In the genomic region with DNA sequence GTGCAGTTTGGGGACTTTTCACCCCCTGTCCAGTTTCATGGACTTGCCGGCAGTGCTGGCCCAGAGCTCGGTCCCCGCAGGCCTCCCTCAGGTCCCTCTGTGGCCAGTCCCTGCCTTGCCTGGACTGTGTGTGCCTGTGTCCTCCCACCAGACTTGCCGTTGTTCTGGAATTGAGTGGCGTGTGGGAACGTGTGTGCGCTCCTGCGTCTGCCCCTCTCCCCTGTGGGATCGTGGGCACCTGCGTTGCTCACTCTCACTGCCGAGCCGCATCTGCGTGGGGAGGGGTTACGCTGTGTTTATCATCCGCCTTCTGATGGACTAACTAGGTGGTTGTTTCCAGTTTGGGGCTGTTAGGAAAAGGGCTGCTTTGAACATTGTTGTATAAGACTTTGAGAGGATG, we compare ENCODE assay signal across 17 cellular contexts. TPM values are rescaled to one million over a fixed set of nuclear protein-coding genes. Genes with fewer than 3 reads are reported as not detected.
DNase-seq lines count a peak whose midpoint lies in the region; ATAC-seq, FAIRE-seq and TF ChIP-seq lines count a peak whose summit lies in the region.
"Had no signal": no experiment of that assay in that cellular context is flagged by ENCODE, and none has a peak within 500 bp of the region (broad histone marks: within the 10 kb centered on the region; RNA-seq: fewer than 3 reads in every experiment).

No MANE protein-coding gene starts in this region.

- H3K36me3 ChIP-seq in skeletal muscle tissue (ENCODE audit: control insufficient read depth in 3 of 3, insufficient read depth in 3 of 3, low read length in 3 of 3): peaks cover 9 to 11% (median 9%) of the 10 kb centered on the region in 3 donors

- H3K4me1 Mint-ChIP-seq in WTC11: peaks cover 2% of the 10 kb centered on the region; the same call in 1 of the 2 replicates

- no peak overlapping the region for H3K27ac ChIP-seq in skeletal muscle tissue (ENCODE audit: low read depth, low read length)

- ATAC-seq in WTC11 (no peak; the same call in 1 of the 2 replicates), left ventricle myocardium superior (peak; percentile 21), omental fat pad (ENCODE audit: low FRiP score) (no peak)
- ATAC-seq: HCT116; naive thymus-derived CD8-positive, alpha-beta T cell had no signal

- no peaks in the 10 kb centered on the region for H3K27me3 Mint-ChIP-seq in WTC11 (ENCODE audit: low read depth)
- H3K27me3 Mint-ChIP-seq: naive thymus-derived CD8-positive, alpha-beta T cell had no signal

- no peaks in the 10 kb centered on the region for H3K9me3 ChIP-seq in skeletal muscle tissue (ENCODE audit: control insufficient read depth in 3 of 3, low read length in 3 of 3)
- H3K9me3 ChIP-seq: stomach had no signal

- peak overlapping the region; percentile 97 for H3K27ac Mint-ChIP-seq in WTC11

- H3K36me3 Mint-ChIP-seq in WTC11: peaks cover 18% of the 10 kb centered on the region

- H3K4me3 ChIP-seq in skeletal muscle tissue (ENCODE audit: low read length in 3 of 3): no peak overlapping the region
- H3K4me3 ChIP-seq: stomach had no signal

- H3K4me3 Mint-ChIP-seq in WTC11: no peak overlapping the region
- H3K4me3 Mint-ChIP-seq: naive thymus-derived CD8-positive, alpha-beta T cell had no signal

- FAIRE-seq in GM19239 (lab: Jason Lieb, UNC): no peak
- FAIRE-seq: endometrium, keratinocyte, small intestine had no signal

- H3K27me3 ChIP-seq in skeletal muscle tissue (ENCODE audit: control insufficient read depth in 3 of 3, insufficient read depth in 3 of 3, low read length in 3 of 3): no peaks in the 10 kb centered on the region
- H3K27me3 ChIP-seq: stomach had no signal

- TF ChIP-seq CTCF in WTC11 (IDR thresholded peaks at IDR 0.05): no peak
- TF ChIP-seq CTCF in omental fat pad (IDR thresholded peaks at IDR 0.05): no peak

- DNase-seq in NCI-H2107 treated with DMSO at 0.1 percent for 48 hours (lab: John Stamatoyannopoulos, UW; ENCODE audit: unreplicated experiment) (peak; percentile 7), NCI-H2107 (lab: John Stamatoyannopoulos, UW) (no peak), WTC11 (ENCODE audit: low spot score) (no peak), left ventricle myocardium superior (no peak), GM19239 (ENCODE audit: insufficient read length, low spot score) (no peak), HPDE6-E6E7 (ENCODE audit: extremely low spot score) (no peak), omental fat pad (ENCODE audit: low spot score) (no peak)
- DNase-seq: Calu3; naive thymus-derived CD8-positive, alpha-beta T cell; NCI-H2029; NCI-H82; small intestine; stomach had no signal

- H3K9ac ChIP-seq in skeletal muscle tissue (ENCODE audit: low read depth in 1 of 3, low read length in 3 of 3): peak overlapping the region in 2 of 3 donors; percentile 23 to 50

- no peaks in the 10 kb centered on the region for H3K9me3 Mint-ChIP-seq in WTC11
- H3K9me3 Mint-ChIP-seq: naive thymus-derived CD8-positive, alpha-beta T cell had no signal

- intact Hi-C loops in left ventricle myocardium superior (cut with micrococcal nuclease): no loop called here

- peaks cover 9 to 13% (median 9%) of the 10 kb centered on the region in 3 donors for H3K4me1 ChIP-seq in skeletal muscle tissue (ENCODE audit: control insufficient read depth in 3 of 3, insufficient read depth in 3 of 3, low read length in 3 of 3)

- CTCF ChIA-PET in WTC11 (lab: Charles Lee): interaction anchor here (1.6 kb wide), 1 partner anchor 43 kb away, joined by 3 read pairs; no protein-coding TSS in a partner anchor

- POLR2A ChIA-PET in WTC11 (lab: Charles Lee): no interaction called here

TF ChIP-seq in WTC11, 78 proteins besides CTCF, POLR2A, EP300 and RAD21:
- TF ChIP-seq SOX15 (CRISPR knock-in tag; IDR thresholded peaks at IDR 0.05) (no peak), ZNF121 (CRISPR knock-in tag; IDR thresholded peaks at IDR 0.05) (no peak), GABPB1 (CRISPR knock-in tag; IDR thresholded peaks at IDR 0.05) (no peak), FOXK1 (CRISPR knock-in tag; IDR thresholded peaks at IDR 0.05) (no peak), PRRX2 (CRISPR knock-in tag; IDR thresholded peaks at IDR 0.05) (no peak), NFYB (CRISPR knock-in tag; conservative IDR thresholded peaks at IDR 0.05; ENCODE audit: low read depth) (no peak), GRHL2 (CRISPR knock-in tag; IDR thresholded peaks at IDR 0.05; ENCODE audit: insufficient replicate concordance, severe bottlenecking) (no peak), CDX4 (CRISPR knock-in tag; IDR thresholded peaks at IDR 0.05; ENCODE audit: borderline replicate concordance) (no peak), ATF1 (CRISPR knock-in tag; IDR thresholded peaks at IDR 0.05) (no peak), KAT7 (CRISPR knock-in tag; IDR thresholded peaks at IDR 0.05; ENCODE audit: borderline replicate concordance) (no peak), HMGA2 (CRISPR knock-in tag; IDR thresholded peaks at IDR 0.05) (no peak), HMGXB4 (CRISPR knock-in tag; IDR thresholded peaks at IDR 0.05) (no peak)
- TF ChIP-seq, protein P1, sequence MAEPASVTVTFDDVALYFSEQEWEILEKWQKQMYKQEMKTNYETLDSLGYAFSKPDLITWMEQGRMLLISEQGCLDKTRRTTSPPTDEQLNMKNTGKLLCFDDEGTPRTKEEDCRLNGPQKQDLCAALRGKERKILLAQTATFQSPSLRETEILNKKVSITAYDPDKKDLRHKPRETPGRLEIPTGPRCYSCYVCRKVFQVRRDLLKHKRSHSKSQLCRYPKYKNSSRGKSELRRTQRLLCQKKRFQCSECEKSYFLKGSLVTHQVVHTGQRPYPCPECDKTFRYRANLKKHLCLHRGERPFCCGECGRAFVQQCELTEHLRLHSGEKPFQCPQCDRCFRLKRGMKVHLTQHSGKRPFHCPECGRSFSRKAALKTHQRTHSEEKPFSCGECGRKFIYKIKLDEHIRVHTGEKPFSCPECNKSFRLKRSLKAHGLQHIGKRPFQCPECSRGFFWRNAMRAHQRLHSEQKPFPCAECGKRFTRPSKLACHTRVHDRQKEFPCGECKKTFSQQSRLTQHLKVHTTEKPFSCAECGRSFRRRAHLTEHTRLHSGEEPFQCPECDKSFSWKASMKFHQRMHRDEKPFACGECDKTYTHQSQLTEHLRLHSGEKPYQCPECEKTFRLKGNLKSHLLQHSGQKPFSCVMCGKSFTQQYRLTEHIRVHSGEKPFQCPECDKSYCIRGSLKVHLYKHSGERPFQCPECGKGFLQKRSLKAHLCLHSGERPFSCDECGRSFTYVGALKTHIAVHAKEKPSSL (CRISPR knock-in tag; conservative IDR thresholded peaks at IDR 0.05): no peak
- TF ChIP-seq, protein P2, sequence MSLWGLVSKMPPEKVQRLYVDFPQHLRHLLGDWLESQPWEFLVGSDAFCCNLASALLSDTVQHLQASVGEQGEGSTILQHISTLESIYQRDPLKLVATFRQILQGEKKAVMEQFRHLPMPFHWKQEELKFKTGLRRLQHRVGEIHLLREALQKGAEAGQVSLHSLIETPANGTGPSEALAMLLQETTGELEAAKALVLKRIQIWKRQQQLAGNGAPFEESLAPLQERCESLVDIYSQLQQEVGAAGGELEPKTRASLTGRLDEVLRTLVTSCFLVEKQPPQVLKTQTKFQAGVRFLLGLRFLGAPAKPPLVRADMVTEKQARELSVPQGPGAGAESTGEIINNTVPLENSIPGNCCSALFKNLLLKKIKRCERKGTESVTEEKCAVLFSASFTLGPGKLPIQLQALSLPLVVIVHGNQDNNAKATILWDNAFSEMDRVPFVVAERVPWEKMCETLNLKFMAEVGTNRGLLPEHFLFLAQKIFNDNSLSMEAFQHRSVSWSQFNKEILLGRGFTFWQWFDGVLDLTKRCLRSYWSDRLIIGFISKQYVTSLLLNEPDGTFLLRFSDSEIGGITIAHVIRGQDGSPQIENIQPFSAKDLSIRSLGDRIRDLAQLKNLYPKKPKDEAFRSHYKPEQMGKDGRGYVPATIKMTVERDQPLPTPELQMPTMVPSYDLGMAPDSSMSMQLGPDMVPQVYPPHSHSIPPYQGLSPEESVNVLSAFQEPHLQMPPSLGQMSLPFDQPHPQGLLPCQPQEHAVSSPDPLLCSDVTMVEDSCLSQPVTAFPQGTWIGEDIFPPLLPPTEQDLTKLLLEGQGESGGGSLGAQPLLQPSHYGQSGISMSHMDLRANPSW (CRISPR knock-in tag; conservative IDR thresholded peaks at IDR 0.05; ENCODE audit: low read depth): no peak

RNA-seq across cellular contexts. Expression of gene PCGF3, which starts 21.2 kb away (rescaled TPM):
- total RNA-seq in WTC11 (2021) (59.2 to 65.7 TPM (median 62.8 TPM) in 3 replicates), left ventricle myocardium superior (20.9 TPM), skeletal muscle tissue (23.0 TPM), omental fat pad (10 to 100 TPM; 31.0 to 67.1 (median 48.8) TPM)

RNA-seq across cellular contexts. Expression of gene SLC49A3, which starts 37.9 kb away (rescaled TPM):
- total RNA-seq in WTC11 (2021) (5.8 to 6.8 TPM (median 6.7 TPM) in 3 replicates), left ventricle myocardium superior (12.6 TPM), skeletal muscle tissue (4.2 TPM), omental fat pad (10 to 100 TPM in 3 of 4 donors, 1 to 10 TPM in 1; 9.4 to 21.1 (median 19.0) TPM)

RNA-seq across cellular contexts. Expression of gene MYL5, which starts 52.5 kb away (rescaled TPM):
- total RNA-seq in WTC11 (2021) (12.1 to 22.2 TPM (median 14.8 TPM) in 3 replicates), left ventricle myocardium superior (2.7 TPM), skeletal muscle tissue (978 TPM), omental fat pad (10 to 100 TPM in 1 of 4 donors, 1 to 10 TPM in 3; 8.7 to 19.0 (median 9.4) TPM)

RNA-seq across cellular contexts. Expression of gene ATP5ME, which starts 52.7 kb away (rescaled TPM):
- total RNA-seq in WTC11 (2021): 458 to 478 TPM (median 468 TPM) in 3 replicates
- 1,128 TPM for total RNA-seq in left ventricle myocardium superior
- 220 TPM for total RNA-seq in skeletal muscle tissue
- total RNA-seq in omental fat pad: 100 to 1,000 TPM in 2 of 4 donors, 10 to 100 TPM in 2; 54.3 to 147 (median 107) TPM

Comparison
In these comparisons a context has a peak if more than half of its experiments do, and no peak if none do; other contexts are left out.
1. RNA of gene MYL5, which starts 52.5 kb away (total RNA-seq): 978 TPM in skeletal muscle tissue (single experiment); 12.1 to 22.2 TPM in WTC11, 8.7 to 19.0 TPM in omental fat pad and 2.7 TPM in left ventricle myocardium superior (single experiment); every median in the first group is over 10 times any median in the second.